ENCODE assay signal across 1 cellular context in the genomic region with DNA sequence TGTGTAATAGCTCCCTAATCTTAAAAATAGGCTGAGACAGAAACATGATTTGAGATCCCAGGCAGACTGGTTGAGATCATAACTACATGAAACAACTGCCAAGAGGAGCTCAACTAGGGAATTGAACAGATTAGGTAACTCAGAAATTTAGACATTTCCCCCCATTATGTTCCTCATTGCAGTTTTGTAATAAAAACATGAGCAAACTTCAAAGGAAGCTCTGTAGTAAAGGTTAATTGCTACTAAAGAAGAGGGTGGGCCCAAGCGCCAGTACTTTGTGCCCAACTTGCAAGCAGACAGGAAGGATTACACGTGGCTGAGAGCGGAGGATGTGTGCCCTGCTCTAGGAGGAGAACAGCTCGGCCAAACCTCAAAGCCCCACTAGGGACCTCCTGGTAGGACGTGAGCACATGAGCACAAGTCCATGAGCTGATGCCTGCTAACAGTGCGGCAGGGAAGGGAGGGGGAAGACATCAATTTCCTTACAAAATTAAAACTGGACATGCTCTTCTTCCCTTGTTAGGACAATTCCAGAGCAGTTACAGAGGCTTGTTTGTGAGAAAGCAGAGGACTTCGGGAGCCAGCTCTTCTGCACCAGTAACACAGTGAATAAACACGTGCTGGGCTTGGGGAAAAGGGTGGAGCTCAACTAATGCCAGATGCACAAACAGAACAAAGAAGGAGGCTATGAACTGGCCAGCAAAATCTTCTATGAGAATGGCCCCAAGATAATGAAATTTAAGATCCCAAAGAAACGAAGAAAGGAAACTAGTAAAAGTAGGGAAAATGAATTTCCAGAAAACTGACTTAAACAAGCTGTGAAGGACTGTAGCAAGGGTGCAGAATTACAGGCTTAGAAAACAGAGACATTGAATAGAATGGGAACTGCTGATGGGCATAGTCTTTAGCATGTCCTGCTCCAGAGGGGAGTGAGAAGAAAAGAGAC.
TF ChIP-seq lines count a peak whose summit lies in the region.

No MANE protein-coding gene starts in this region.

TF ChIP-seq in IMR-90, 13 proteins besides CTCF, POLR2A, EP300 and RAD21 (continued from another document):
- TF ChIP-seq, protein P1, sequence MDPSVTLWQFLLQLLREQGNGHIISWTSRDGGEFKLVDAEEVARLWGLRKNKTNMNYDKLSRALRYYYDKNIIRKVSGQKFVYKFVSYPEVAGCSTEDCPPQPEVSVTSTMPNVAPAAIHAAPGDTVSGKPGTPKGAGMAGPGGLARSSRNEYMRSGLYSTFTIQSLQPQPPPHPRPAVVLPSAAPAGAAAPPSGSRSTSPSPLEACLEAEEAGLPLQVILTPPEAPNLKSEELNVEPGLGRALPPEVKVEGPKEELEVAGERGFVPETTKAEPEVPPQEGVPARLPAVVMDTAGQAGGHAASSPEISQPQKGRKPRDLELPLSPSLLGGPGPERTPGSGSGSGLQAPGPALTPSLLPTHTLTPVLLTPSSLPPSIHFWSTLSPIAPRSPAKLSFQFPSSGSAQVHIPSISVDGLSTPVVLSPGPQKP (IDR thresholded peaks at IDR 0.05; ENCODE audit: borderline replicate concordance, low read depth, low read length) = no peak
- TF ChIP-seq BHLHE40 (IDR thresholded peaks at IDR 0.05; ENCODE audit: low read depth, low read length) (no peak), RCOR1 (IDR thresholded peaks at IDR 0.05; ENCODE audit: insufficient replicate concordance, low read length) (no peak), MXI1 (IDR thresholded peaks at IDR 0.05; ENCODE audit: borderline replicate concordance, low read depth, low read length) (no peak)
